8 cellular contexts compared by ENCODE assay signal in the genomic region with DNA sequence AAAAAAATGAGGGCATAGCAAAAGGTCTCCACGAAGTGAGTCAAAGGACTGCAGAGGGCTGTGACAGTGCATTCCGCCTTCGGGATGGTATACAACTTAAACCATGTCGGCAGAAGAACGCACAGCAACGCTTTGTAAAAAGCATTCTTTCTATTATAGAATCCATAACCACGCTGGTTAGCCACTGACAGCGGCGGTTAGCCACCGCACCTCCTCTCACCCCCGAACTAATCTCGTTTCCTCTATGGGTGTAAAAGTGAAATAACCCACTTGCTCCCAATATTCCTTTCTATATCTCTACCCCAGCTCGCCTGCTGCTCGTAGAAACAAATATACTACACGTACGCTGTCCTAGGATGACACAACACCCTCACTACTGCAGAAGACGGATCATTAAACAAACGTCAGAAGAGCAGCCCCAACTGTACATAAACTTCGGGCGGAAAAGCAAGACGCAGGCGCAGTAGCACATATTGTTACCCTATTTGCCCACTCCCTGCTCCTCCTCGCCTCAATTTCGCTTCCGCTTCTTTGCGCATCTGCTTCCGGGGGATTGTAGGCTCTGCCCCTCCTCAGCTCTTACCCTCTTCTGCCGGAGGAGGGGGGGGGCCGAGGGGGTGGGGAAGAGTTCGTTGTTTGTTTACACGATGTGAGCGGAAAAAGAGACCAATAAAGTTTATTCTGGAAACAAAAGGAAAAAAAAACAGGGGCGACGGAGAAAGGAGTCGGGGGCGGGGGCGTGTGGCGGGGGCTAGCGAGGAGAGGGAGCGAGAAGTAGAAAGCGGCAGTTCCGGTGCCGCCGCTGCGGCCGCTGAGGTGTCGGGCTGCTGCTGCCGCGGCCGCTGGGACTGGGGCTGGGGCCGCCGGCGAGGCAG. TPM values are rescaled to one million over a fixed set of nuclear protein-coding genes. Genes with fewer than 3 reads are reported as not detected.
DNase-seq lines count a peak whose midpoint lies in the region; ATAC-seq and TF ChIP-seq lines count a peak whose summit lies in the region.

Gene PIK3CA, plus strand, starts transcription at position 787 of the 875 bp plus-strand sequence. CDS start 50,469 bp downstream, outside the sequence.

- ATAC-seq in HG02588 (IDR thresholded peaks at IDR 0.05; ENCODE audit: unreplicated experiment), result peak; percentile 68
- ATAC-seq in SK-N-SH treated with all-trans-retinoic acid at 6 μM for 48 hours, result peak; percentile 91
- ATAC-seq in thoracic aorta (ENCODE audit: insufficient number of reproducible peaks, low FRiP score, low read depth), result peak; percentile 95

- H3K4me2 ChIP-seq in osteoblast (ENCODE audit: insufficient read depth, low read length), result peak within 1 kb of the TSS; percentile 97

- peak within 1 kb of the TSS; percentile 82 for H3K27ac ChIP-seq in osteoblast (ENCODE audit: low read depth, low read length)
- H3K27ac ChIP-seq in thoracic aorta, result peak within 1 kb of the TSS; percentile 96 to 98

- H2AFZ ChIP-seq in osteoblast (ENCODE audit: low read length), result peak within 1 kb of the TSS; percentile 100

- peaks cover 27% of the 10 kb centered on the region for H4K20me1 ChIP-seq in osteoblast (ENCODE audit: insufficient read depth, low read length)

- H3K4me1 ChIP-seq in osteoblast (ENCODE audit: insufficient read depth, low read length) (peaks cover 10% of the 10 kb centered on the region), thoracic aorta (ENCODE audit: control insufficient read depth in 1 of 2, low read depth in 2 of 2) (peaks cover 15 to 27% of the 10 kb centered on the region in 2 donors)

- H3K4me3 ChIP-seq in GM06990 (replicated peaks; ENCODE audit: low read depth, low read length) (peak within 1 kb of the TSS; percentile 90), osteoblast (ENCODE audit: insufficient read depth, low read length) (peak within 1 kb of the TSS; percentile 79), thoracic aorta (peak within 1 kb of the TSS; percentile 96)

- H3K36me3 Mint-ChIP-seq in activated naive CD4-positive, alpha-beta T cell treated with anti-CD3 and anti-CD28 coated beads, Interleukin-2, amount 50 U/mL, for 24 hours, result no peaks in the 10 kb centered on the region
- no peaks in the 10 kb centered on the region for H3K36me3 Mint-ChIP-seq in glutamatergic neuron (ENCODE audit: unreplicated experiment)

- H3K4me3 Mint-ChIP-seq in activated naive CD4-positive, alpha-beta T cell treated with anti-CD3 and anti-CD28 coated beads, Interleukin-2, amount 50 U/mL, for 24 hours, result peak within 1 kb of the TSS; percentile 95
- peak within 1 kb of the TSS; percentile 97 for H3K4me3 Mint-ChIP-seq in glutamatergic neuron (ENCODE audit: unreplicated experiment)

- no peaks in the 10 kb centered on the region for H3K27me3 Mint-ChIP-seq in activated naive CD4-positive, alpha-beta T cell treated with anti-CD3 and anti-CD28 coated beads, Interleukin-2, amount 50 U/mL, for 24 hours
- peaks cover 2% of the 10 kb centered on the region for H3K27me3 Mint-ChIP-seq in glutamatergic neuron (ENCODE audit: unreplicated experiment)

- TF ChIP-seq CTCF in GM06990 (IDR thresholded peaks at IDR 0.05; ENCODE audit: insufficient read depth, low read length, poor library complexity, severe bottlenecking) (no peak), glutamatergic neuron (IDR thresholded peaks at IDR 0.05; ENCODE audit: partially characterized antibody, unreplicated experiment) (no peak), osteoblast (IDR thresholded peaks at IDR 0.05; ENCODE audit: extremely low read depth, low read depth, low read length) (no peak), thoracic aorta (IDR thresholded peaks at IDR 0.05) (no peak)

- no peaks in the 10 kb centered on the region for H3K9me3 Mint-ChIP-seq in activated naive CD4-positive, alpha-beta T cell treated with anti-CD3 and anti-CD28 coated beads, Interleukin-2, amount 50 U/mL, for 24 hours
- H3K9me3 Mint-ChIP-seq in glutamatergic neuron (ENCODE audit: unreplicated experiment), result peaks cover 8% of the 10 kb centered on the region

- H3K27ac Mint-ChIP-seq in activated naive CD4-positive, alpha-beta T cell treated with anti-CD3 and anti-CD28 coated beads, Interleukin-2, amount 50 U/mL, for 24 hours, result peak within 1 kb of the TSS; percentile 99
- peak within 1 kb of the TSS; percentile 89 for H3K27ac Mint-ChIP-seq in glutamatergic neuron (ENCODE audit: unreplicated experiment)

- H3K36me3 ChIP-seq in GM06990 (ENCODE audit: control insufficient read depth, insufficient read depth, low read length) (no peaks in the 10 kb centered on the region), osteoblast (ENCODE audit: insufficient read depth, low read length) (no peaks in the 10 kb centered on the region), thoracic aorta (no peaks in the 10 kb centered on the region)

- H3K79me2 ChIP-seq in osteoblast (ENCODE audit: insufficient read depth, low read length), result peaks cover 44% of the 10 kb centered on the region

- H3K4me1 Mint-ChIP-seq in activated naive CD4-positive, alpha-beta T cell treated with anti-CD3 and anti-CD28 coated beads, Interleukin-2, amount 50 U/mL, for 24 hours, result peaks cover 41% of the 10 kb centered on the region
- H3K4me1 Mint-ChIP-seq in glutamatergic neuron (ENCODE audit: low read depth, unreplicated experiment), result peaks cover 15% of the 10 kb centered on the region

- DNase-seq in GM06990 (ENCODE audit: extremely low read depth, insufficient read length), result peak; percentile 90
- peak; percentile 98 for DNase-seq in NCI-H1092 (lab: John Stamatoyannopoulos, UW)
- DNase-seq in glutamatergic neuron, result peak; percentile 85
- peak; percentile 95 for DNase-seq in osteoblast (ENCODE audit: insufficient read length, low spot score, missing footprints)
- DNase-seq in thoracic aorta (ENCODE audit: low spot score), result peak; percentile 85

- H3K9me3 ChIP-seq in osteoblast (ENCODE audit: low read depth, low read length) (no peaks in the 10 kb centered on the region), thoracic aorta (no peaks in the 10 kb centered on the region)

- H3K27me3 ChIP-seq in GM06990 (replicated peaks; ENCODE audit: control insufficient read depth, insufficient read depth, low read length) (no peaks in the 10 kb centered on the region), osteoblast (ENCODE audit: insufficient read depth, low read length) (no peaks in the 10 kb centered on the region), thoracic aorta (replicated peaks; ENCODE audit: insufficient read depth) (no peaks in the 10 kb centered on the region)

TF ChIP-seq in SK-N-SH treated with all-trans-retinoic acid at 6 μM for 48 hours, 23 proteins besides CTCF, POLR2A, EP300 and RAD21:
- TF ChIP-seq SNAI2 (CRISPR knock-in tag; IDR thresholded peaks at IDR 0.05) (no peak), ARNTL (CRISPR knock-in tag; IDR thresholded peaks at IDR 0.05; ENCODE audit: borderline replicate concordance, low read depth) (no peak), ZNF8 (CRISPR knock-in tag; IDR thresholded peaks at IDR 0.05) (no peak), BACH2 (CRISPR knock-in tag; IDR thresholded peaks at IDR 0.05; ENCODE audit: borderline replicate concordance) (no peak), ZC3H10 (CRISPR knock-in tag; IDR thresholded peaks at IDR 0.05) (no peak), ZFP30 (CRISPR knock-in tag; IDR thresholded peaks at IDR 0.05) (no peak), ZNF70 (CRISPR knock-in tag; IDR thresholded peaks at IDR 0.05) (no peak), GLIS3 (CRISPR knock-in tag; IDR thresholded peaks at IDR 0.05) (no peak), ISL1 (CRISPR knock-in tag; IDR thresholded peaks at IDR 0.05) (no peak), PPARA (CRISPR knock-in tag; IDR thresholded peaks at IDR 0.05; ENCODE audit: borderline replicate concordance) (no peak)
- TF ChIP-seq, protein P1, sequence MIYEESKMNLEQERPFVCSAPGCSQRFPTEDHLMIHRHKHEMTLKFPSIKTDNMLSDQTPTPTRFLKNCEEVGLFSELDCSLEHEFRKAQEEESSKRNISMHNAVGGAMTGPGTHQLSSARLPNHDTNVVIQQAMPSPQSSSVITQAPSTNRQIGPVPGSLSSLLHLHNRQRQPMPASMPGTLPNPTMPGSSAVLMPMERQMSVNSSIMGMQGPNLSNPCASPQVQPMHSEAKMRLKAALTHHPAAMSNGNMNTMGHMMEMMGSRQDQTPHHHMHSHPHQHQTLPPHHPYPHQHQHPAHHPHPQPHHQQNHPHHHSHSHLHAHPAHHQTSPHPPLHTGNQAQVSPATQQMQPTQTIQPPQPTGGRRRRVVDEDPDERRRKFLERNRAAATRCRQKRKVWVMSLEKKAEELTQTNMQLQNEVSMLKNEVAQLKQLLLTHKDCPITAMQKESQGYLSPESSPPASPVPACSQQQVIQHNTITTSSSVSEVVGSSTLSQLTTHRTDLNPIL (CRISPR knock-in tag; IDR thresholded peaks at IDR 0.05; ENCODE audit: low read depth), result no peak

RNA-seq across cellular contexts. Expression of gene PIK3CA, which starts in this region (rescaled TPM):
- total RNA-seq in glutamatergic neuron (ENCODE audit: unreplicated experiment) (20.0 TPM), osteoblast (29.8 and 34.7 TPM in 2 replicates), thoracic aorta (10 to 100 TPM; 33.9 to 39.5 TPM)

Comparison
In these comparisons a context has a peak if more than half of its experiments do, and no peak if none do; other contexts are left out.
1. Peak in every context shown above with its lines: DNase-seq, ATAC-seq, H3K4me3 ChIP-seq and H3K27ac ChIP-seq.